1 cellular context compared by ENCODE assay signal in the genomic region with DNA sequence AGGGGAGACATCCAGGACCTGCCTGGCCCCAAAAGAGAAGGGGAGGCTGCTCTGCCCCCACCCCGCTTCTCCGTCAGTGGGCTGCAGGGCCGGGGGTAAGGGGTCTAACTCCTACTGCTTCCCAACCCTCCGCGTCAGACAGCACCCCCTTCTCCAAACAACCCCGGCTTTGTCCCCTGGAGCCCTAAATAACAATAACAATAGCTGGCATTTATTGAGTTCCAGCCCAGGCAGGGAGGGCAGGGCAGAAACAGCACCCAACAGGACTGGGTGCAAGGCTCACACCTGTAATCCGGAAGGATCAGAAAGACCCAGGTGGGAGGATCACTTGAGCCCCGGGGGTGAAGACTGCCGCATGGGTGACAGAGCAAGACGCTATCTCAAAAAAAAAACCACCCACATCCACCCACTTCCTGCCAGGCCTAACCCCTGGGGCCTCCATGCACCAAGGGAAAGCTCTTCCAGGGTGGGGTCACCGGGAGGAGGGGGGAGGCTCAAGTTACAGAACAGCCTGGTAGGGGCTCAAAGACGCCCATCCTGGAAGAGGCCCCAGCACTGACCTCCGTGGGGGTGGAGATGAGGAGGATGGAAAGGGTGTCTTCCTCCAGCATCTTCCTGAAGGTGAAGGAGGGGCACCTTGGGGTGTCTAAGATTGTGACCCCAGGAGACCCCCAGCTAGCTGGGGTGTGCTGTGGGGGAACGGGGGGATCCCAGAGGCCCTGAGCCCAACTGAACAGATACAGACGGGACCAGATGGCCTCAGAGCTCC.
TF ChIP-seq lines count a peak whose summit lies in the region.

No MANE protein-coding gene starts in this region.

TF ChIP-seq in GM12878, 131 proteins besides CTCF, POLR2A, EP300 and RAD21 (continued from another document and continues in another):
- TF ChIP-seq, protein P1, sequence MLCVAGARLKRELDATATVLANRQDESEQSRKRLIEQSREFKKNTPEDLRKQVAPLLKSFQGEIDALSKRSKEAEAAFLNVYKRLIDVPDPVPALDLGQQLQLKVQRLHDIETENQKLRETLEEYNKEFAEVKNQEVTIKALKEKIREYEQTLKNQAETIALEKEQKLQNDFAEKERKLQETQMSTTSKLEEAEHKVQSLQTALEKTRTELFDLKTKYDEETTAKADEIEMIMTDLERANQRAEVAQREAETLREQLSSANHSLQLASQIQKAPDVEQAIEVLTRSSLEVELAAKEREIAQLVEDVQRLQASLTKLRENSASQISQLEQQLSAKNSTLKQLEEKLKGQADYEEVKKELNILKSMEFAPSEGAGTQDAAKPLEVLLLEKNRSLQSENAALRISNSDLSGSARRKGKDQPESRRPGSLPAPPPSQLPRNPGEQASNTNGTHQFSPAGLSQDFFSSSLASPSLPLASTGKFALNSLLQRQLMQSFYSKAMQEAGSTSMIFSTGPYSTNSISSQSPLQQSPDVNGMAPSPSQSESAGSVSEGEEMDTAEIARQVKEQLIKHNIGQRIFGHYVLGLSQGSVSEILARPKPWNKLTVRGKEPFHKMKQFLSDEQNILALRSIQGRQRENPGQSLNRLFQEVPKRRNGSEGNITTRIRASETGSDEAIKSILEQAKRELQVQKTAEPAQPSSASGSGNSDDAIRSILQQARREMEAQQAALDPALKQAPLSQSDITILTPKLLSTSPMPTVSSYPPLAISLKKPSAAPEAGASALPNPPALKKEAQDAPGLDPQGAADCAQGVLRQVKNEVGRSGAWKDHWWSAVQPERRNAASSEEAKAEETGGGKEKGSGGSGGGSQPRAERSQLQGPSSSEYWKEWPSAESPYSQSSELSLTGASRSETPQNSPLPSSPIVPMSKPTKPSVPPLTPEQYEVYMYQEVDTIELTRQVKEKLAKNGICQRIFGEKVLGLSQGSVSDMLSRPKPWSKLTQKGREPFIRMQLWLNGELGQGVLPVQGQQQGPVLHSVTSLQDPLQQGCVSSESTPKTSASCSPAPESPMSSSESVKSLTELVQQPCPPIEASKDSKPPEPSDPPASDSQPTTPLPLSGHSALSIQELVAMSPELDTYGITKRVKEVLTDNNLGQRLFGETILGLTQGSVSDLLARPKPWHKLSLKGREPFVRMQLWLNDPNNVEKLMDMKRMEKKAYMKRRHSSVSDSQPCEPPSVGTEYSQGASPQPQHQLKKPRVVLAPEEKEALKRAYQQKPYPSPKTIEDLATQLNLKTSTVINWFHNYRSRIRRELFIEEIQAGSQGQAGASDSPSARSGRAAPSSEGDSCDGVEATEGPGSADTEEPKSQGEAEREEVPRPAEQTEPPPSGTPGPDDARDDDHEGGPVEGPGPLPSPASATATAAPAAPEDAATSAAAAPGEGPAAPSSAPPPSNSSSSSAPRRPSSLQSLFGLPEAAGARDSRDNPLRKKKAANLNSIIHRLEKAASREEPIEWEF (IDR thresholded peaks at IDR 0.05; ENCODE audit: insufficient replicate concordance, low read depth, low read length), result no peak
- no peak for TF ChIP-seq NFXL1 (IDR thresholded peaks at IDR 0.05; ENCODE audit: borderline replicate concordance)
- TF ChIP-seq ZNF687 (IDR thresholded peaks at IDR 0.05), result no peak
- TF ChIP-seq SMC3 (IDR thresholded peaks at IDR 0.05; ENCODE audit: borderline replicate concordance, low read length), result no peak
- TF ChIP-seq BHLHE40 (IDR thresholded peaks at IDR 0.05; ENCODE audit: borderline replicate concordance in 1 of 2, low read depth in 2 of 2, low read length in 1 of 2), result no peak
- TF ChIP-seq, protein P2, sequence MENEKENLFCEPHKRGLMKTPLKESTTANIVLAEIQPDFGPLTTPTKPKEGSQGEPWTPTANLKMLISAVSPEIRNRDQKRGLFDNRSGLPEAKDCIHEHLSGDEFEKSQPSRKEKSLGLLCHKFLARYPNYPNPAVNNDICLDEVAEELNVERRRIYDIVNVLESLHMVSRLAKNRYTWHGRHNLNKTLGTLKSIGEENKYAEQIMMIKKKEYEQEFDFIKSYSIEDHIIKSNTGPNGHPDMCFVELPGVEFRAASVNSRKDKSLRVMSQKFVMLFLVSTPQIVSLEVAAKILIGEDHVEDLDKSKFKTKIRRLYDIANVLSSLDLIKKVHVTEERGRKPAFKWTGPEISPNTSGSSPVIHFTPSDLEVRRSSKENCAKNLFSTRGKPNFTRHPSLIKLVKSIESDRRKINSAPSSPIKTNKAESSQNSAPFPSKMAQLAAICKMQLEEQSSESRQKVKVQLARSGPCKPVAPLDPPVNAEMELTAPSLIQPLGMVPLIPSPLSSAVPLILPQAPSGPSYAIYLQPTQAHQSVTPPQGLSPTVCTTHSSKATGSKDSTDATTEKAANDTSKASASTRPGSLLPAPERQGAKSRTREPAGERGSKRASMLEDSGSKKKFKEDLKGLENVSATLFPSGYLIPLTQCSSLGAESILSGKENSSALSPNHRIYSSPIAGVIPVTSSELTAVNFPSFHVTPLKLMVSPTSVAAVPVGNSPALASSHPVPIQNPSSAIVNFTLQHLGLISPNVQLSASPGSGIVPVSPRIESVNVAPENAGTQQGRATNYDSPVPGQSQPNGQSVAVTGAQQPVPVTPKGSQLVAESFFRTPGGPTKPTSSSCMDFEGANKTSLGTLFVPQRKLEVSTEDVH (IDR thresholded peaks at IDR 0.05; ENCODE audit: low read depth, partially characterized antibody), result no peak
- TF ChIP-seq SKIL (IDR thresholded peaks at IDR 0.05; ENCODE audit: low read depth, poor library complexity, severe bottlenecking), result no peak
- TF ChIP-seq HDGF (IDR thresholded peaks at IDR 0.05), result no peak
- no peak for TF ChIP-seq MYC (IDR thresholded peaks at IDR 0.05; ENCODE audit: insufficient read depth, insufficient read length, insufficient replicate concordance, low read length, severe bottlenecking)
- TF ChIP-seq ESRRA (IDR thresholded peaks at IDR 0.05; ENCODE audit: low read length), result no peak
- TF ChIP-seq BMI1 (IDR thresholded peaks at IDR 0.05; ENCODE audit: borderline replicate concordance), result no peak
- TF ChIP-seq CHD4 (IDR thresholded peaks at IDR 0.05), result no peak
- no peak for TF ChIP-seq HSF1 (IDR thresholded peaks at IDR 0.05; ENCODE audit: low read depth, low read length)
- TF ChIP-seq CBFB (IDR thresholded peaks at IDR 0.05; ENCODE audit: low read depth), result no peak
- TF ChIP-seq, protein P3, sequence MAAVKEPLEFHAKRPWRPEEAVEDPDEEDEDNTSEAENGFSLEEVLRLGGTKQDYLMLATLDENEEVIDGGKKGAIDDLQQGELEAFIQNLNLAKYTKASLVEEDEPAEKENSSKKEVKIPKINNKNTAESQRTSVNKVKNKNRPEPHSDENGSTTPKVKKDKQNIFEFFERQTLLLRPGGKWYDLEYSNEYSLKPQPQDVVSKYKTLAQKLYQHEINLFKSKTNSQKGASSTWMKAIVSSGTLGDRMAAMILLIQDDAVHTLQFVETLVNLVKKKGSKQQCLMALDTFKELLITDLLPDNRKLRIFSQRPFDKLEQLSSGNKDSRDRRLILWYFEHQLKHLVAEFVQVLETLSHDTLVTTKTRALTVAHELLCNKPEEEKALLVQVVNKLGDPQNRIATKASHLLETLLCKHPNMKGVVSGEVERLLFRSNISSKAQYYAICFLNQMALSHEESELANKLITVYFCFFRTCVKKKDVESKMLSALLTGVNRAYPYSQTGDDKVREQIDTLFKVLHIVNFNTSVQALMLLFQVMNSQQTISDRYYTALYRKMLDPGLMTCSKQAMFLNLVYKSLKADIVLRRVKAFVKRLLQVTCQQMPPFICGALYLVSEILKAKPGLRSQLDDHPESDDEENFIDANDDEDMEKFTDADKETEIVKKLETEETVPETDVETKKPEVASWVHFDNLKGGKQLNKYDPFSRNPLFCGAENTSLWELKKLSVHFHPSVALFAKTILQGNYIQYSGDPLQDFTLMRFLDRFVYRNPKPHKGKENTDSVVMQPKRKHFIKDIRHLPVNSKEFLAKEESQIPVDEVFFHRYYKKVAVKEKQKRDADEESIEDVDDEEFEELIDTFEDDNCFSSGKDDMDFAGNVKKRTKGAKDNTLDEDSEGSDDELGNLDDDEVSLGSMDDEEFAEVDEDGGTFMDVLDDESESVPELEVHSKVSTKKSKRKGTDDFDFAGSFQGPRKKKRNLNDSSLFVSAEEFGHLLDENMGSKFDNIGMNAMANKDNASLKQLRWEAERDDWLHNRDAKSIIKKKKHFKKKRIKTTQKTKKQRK (IDR thresholded peaks at IDR 0.05; ENCODE audit: low read depth, low read length), result no peak
- TF ChIP-seq, protein P4, sequence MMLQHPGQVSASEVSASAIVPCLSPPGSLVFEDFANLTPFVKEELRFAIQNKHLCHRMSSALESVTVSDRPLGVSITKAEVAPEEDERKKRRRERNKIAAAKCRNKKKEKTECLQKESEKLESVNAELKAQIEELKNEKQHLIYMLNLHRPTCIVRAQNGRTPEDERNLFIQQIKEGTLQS (IDR thresholded peaks at IDR 0.05; ENCODE audit: borderline replicate concordance, extremely low read depth, low read depth, low read length), result no peak
- no peak for TF ChIP-seq ZSCAN29 (IDR thresholded peaks at IDR 0.05)
- TF ChIP-seq POU2F2 (IDR thresholded peaks at IDR 0.05; ENCODE audit: borderline replicate concordance, low read depth, low read length), result no peak
- TF ChIP-seq ZNF24 (IDR thresholded peaks at IDR 0.05), result no peak
- no peak for TF ChIP-seq USF1 (IDR thresholded peaks at IDR 0.05; ENCODE audit: borderline replicate concordance, extremely low read length, insufficient read depth, low read depth, low read length)
- no peak for TF ChIP-seq RCOR1 (conservative IDR thresholded peaks at IDR 0.05; ENCODE audit: low read depth, low read length)
- TF ChIP-seq CHD1 (IDR thresholded peaks at IDR 0.05; ENCODE audit: low read depth, low read length), result no peak
- peak in 1 of 2 experiments; percentile 28; a peak in 1 of 4 replicates for TF ChIP-seq ETV6 (conservative IDR thresholded peaks at IDR 0.05 in 1 of 2, IDR thresholded peaks at IDR 0.05 in 1 of 2; ENCODE audit: borderline replicate concordance in 1 of 2, low read depth in 1 of 2)
- no peak for TF ChIP-seq CBX3 (IDR thresholded peaks at IDR 0.05; ENCODE audit: borderline replicate concordance, low read depth)
- 0 out of 2 replicates have a peak, but pooled peaks have one; percentile 15 for TF ChIP-seq NR2C1 (IDR thresholded peaks at IDR 0.05)
- no peak for TF ChIP-seq CEBPB (IDR thresholded peaks at IDR 0.05; ENCODE audit: borderline replicate concordance in 1 of 2, low read depth in 2 of 2, low read length in 2 of 2)
- TF ChIP-seq YY1 (IDR thresholded peaks at IDR 0.05; ENCODE audit: low read depth, low read length), result no peak
- TF ChIP-seq PAX8 (IDR thresholded peaks at IDR 0.05), result no peak
- TF ChIP-seq MYB (IDR thresholded peaks at IDR 0.05; ENCODE audit: borderline replicate concordance, low read depth, low read length), result no peak
